In genomic region chr3:183764854-183765731, GRCh38 we compare ENCODE assay signal across 12 cellular contexts.
DNase-seq lines count a peak whose midpoint lies in the region; FAIRE-seq and TF ChIP-seq lines count a peak whose summit lies in the region.
"Had no signal": no experiment of that assay in that cellular context is flagged by ENCODE, and none has a peak within 500 bp of the region (broad histone marks: within the 10 kb centered on the region; RNA-seq: fewer than 3 reads in every experiment).

No MANE protein-coding gene starts in this region.

- H3K9me3 ChIP-seq in fibroblast of lung (ENCODE audit: control insufficient read depth, insufficient read depth, low read depth, low read length) (no peaks in the 10 kb centered on the region), skeletal muscle satellite cell (replicated peaks; ENCODE audit: low read length) (no peaks in the 10 kb centered on the region)

- no peak overlapping the region for H3K27ac ChIP-seq in fibroblast of lung (ENCODE audit: insufficient read depth, low read length)

- H3K36me3 ChIP-seq in fibroblast of lung (ENCODE audit: control insufficient read depth, insufficient read depth, low read length) (peaks cover 7% of the 10 kb centered on the region), skeletal muscle satellite cell (ENCODE audit: insufficient read depth, low read length) (peaks cover 49% of the 10 kb centered on the region)

- H2AFZ ChIP-seq in fibroblast of lung (ENCODE audit: low read length) = no peak overlapping the region

- H3K4me1 ChIP-seq in fibroblast of lung (ENCODE audit: control insufficient read depth, extremely low read depth, insufficient read depth, low read length) = no peaks in the 10 kb centered on the region
- peaks cover 13% of the 10 kb centered on the region for H3K4me1 ChIP-seq in skeletal muscle satellite cell (ENCODE audit: control insufficient read depth, insufficient read depth, low read length)

- no peaks in the 10 kb centered on the region for H4K20me1 ChIP-seq in fibroblast of lung (ENCODE audit: control insufficient read depth, extremely low read depth, insufficient read depth, low read length)

- no peak for TF ChIP-seq CTCF in fibroblast of lung (conservative IDR thresholded peaks at IDR 0.05 in 1 of 2, IDR thresholded peaks at IDR 0.05 in 1 of 2; ENCODE audit: low read depth in 1 of 2, low read length in 2 of 2)

- H3K27me3 ChIP-seq in fibroblast of lung (ENCODE audit: control insufficient read depth, insufficient read depth, low read length) (no peaks in the 10 kb centered on the region), skeletal muscle satellite cell (ENCODE audit: control insufficient read depth, insufficient read depth, low read length) (no peaks in the 10 kb centered on the region)

- H3K4me2 ChIP-seq in fibroblast of lung (ENCODE audit: extremely low read depth, insufficient read depth, low read length) (no peak overlapping the region), skeletal muscle satellite cell (ENCODE audit: low read length) (peak overlapping the region; percentile 48)

- H3K9ac ChIP-seq in fibroblast of lung (ENCODE audit: insufficient read depth, low read length) (no peak overlapping the region), skeletal muscle satellite cell (ENCODE audit: low read depth, low read length) (no peak overlapping the region)

- no peak overlapping the region for H3K4me3 ChIP-seq in fibroblast of lung (replicated peaks in 1 of 4; ENCODE audit: control extremely low read depth in 1 of 4, insufficient read depth in 1 of 4, low read depth in 3 of 4, low read length in 4 of 4)
- H3K4me3 ChIP-seq in skeletal muscle satellite cell (ENCODE audit: low read length) = no peak overlapping the region

- FAIRE-seq in RCC 7860 (lab: Jason Lieb, UNC) = peak; percentile 51
- FAIRE-seq: A204.1, islet of Langerhans had no signal

- DNase-seq in NCI-H2029 (lab: John Stamatoyannopoulos, UW) (peak; percentile 3), NCI-H2029 treated with DMSO at 0.1 percent for 48 hours (lab: John Stamatoyannopoulos, UW) (no peak), RCC 7860 (ENCODE audit: low spot score) (peak; percentile 88), fibroblast of lung (ENCODE audit: low read depth in 2 of 2) (peak; percentile 73 to 95), DMS 273 (lab: John Stamatoyannopoulos, UW; ENCODE audit: unreplicated experiment) (no peak), cerebellar cortex (ENCODE audit: low spot score) (no peak)
- DNase-seq in activated CD4-positive, CD25-positive, alpha-beta regulatory T cell (lab: John Stamatoyannopoulos, UW) = no peak
- DNase-seq: RPMI8226; stimulated activated CD4-positive, alpha-beta T cell treated with anti-CD3 and anti-CD28 coated beads, Interleukin-2, amount 100 ng/mL, for 24 hours had no signal

- no peaks in the 10 kb centered on the region for H3K79me2 ChIP-seq in fibroblast of lung (ENCODE audit: control insufficient read depth, insufficient read depth, low read length)

Comparison
In these comparisons a context has a peak if more than half of its experiments do, and no peak if none do; other contexts are left out.
1. DNase-seq: peak in NCI-H2029 (single experiment), RCC 7860 (single experiment) and fibroblast of lung (2 of 2); none in NCI-H2029 treated with DMSO at 0.1 percent for 48 hours (single experiment), activated CD4-positive, CD25-positive, alpha-beta regulatory T cell (0 of 4), DMS 273 (single experiment) and cerebellar cortex (single experiment).